In genomic region chr2:229350928-229351327, GRCh38 we compare ENCODE assay signal across 30 cellular contexts.
"Had no signal": no experiment of that assay in that cellular context is flagged by ENCODE, and none has a peak within 500 bp of the region (broad histone marks: within the 10 kb centered on the region; RNA-seq: fewer than 3 reads in every experiment).

No MANE protein-coding gene starts in this region.

- DNase-seq: activated CD4-positive, alpha-beta memory T cell treated with anti-CD3 and anti-CD28 coated beads, Interleukin-2, amount 10 ng/mL, durations not matched to agents 7 days and 5 days; activated CD4-positive, alpha-beta T cell treated with anti-CD3 and anti-CD28 coated beads, Interleukin-2, amount 10 ng/mL, durations not matched to agents 24 days and 14 days; activated CD4-positive, CD25-positive, alpha-beta regulatory T cell treated with anti-CD3 and anti-CD28 coated beads, Interleukin-2, amount 50 U/mL, for 72 hours; activated CD8-positive, alpha-beta memory T cell treated with anti-CD3 and anti-CD28 coated beads, Interleukin-2, amount 50 U/mL, for 48 hours; activated gamma-delta T cell; activated naive CD4-positive, alpha-beta T cell treated with anti-CD3 and anti-CD28 coated beads, Interleukin-2, amount 50 U/mL, for 16 hours; activated T-cell treated with anti-CD3 and anti-CD28 coated beads, Interleukin-2, amount 50 U/mL, for 24 hours; amniotic stem cell; effector CD4-positive, alpha-beta T cell; esophagus squamous epithelium; kidney; left colon; mesenchymal stem cell; naive thymus-derived CD8-positive, alpha-beta T cell; psoas muscle; stimulated activated CD4-positive, alpha-beta T cell treated with anti-CD3 and anti-CD28 coated beads, Interleukin-1b, Interleukin-23, amount 100 ng/mL, for 48 hours; stimulated activated CD4-positive, alpha-beta T cell treated with anti-CD3 and anti-CD28 coated beads, Interleukin-4, amount 100 ng/mL, for 4 hours; stimulated activated CD8-positive, alpha-beta memory T cell treated with anti-CD3 and anti-CD28 coated beads, Interleukin-4, amount 100 ng/mL, for 48 hours; stimulated activated naive CD8-positive, alpha-beta T cell treated with anti-CD3 and anti-CD28 coated beads, Interleukin-15, amount 100 ng/mL, for 72 hours; substantia nigra; T-helper 9 cell; WERI-Rb-1 had no signal

- H3K27ac ChIP-seq: esophagus squamous epithelium, gastroesophageal sphincter, hepatocyte, parathyroid adenoma, psoas muscle, right atrium auricular region, vagina, WERI-Rb-1 had no signal

- H3K4me3 ChIP-seq: esophagus squamous epithelium, gastroesophageal sphincter, hepatocyte, psoas muscle, right atrium auricular region, smooth muscle cell, vagina had no signal

- H3K27me3 ChIP-seq: gastroesophageal sphincter, hepatocyte, right atrium auricular region, vagina had no signal

- H3K9me3 ChIP-seq: gastroesophageal sphincter, right atrium auricular region, vagina had no signal

- ATAC-seq: gastroesophageal sphincter; left colon; naive thymus-derived CD8-positive, alpha-beta T cell; psoas muscle; stimulated activated memory B cell treated with anti-CD40 and anti-IgM and Interleukin-4, amounts not matched to agents 10 μg/mL and 1 μg/mL and 100 μg/mL, for 72 hours; stimulated activated naive CD8-positive, alpha-beta T cell treated with anti-CD3 and anti-CD28 coated beads, Interleukin-15, amount 100 ng/mL, for 72 hours had no signal

- H3K36me3 ChIP-seq: esophagus squamous epithelium, gastroesophageal sphincter, right atrium auricular region, vagina, WERI-Rb-1 had no signal

- FAIRE-seq: astrocyte, kidney had no signal

- H3K4me1 ChIP-seq: esophagus squamous epithelium, gastroesophageal sphincter, parathyroid adenoma, psoas muscle, right atrium auricular region, vagina had no signal
